In genomic region chr14:99605299-99605961, GRCh38 we compare ENCODE assay signal across 8 cellular contexts. TPM values are rescaled to one million over a fixed set of nuclear protein-coding genes. Genes with fewer than 3 reads are reported as not detected.
DNase-seq lines count a peak whose midpoint lies in the region; ATAC-seq and TF ChIP-seq lines count a peak whose summit lies in the region.

No MANE protein-coding gene starts in this region.

- peak overlapping the region; percentile 30 for H4K91ac ChIP-seq in neuronal stem cell (ENCODE audit: low read depth, low read length, poor library complexity)

- H3K27me3 ChIP-seq in KMS-11 (ENCODE audit: insufficient read depth, low read depth) (no peaks in the 10 kb centered on the region), neuronal stem cell (ENCODE audit: control insufficient read depth in 3 of 3, insufficient read depth in 3 of 3, low read depth in 1 of 3, low read length in 3 of 3) (peaks cover 0 to 23% (median 9%) of the 10 kb centered on the region in 3 experiments), suprapubic skin (peaks cover 6% of the 10 kb centered on the region)

- no peak overlapping the region for H3K4ac ChIP-seq in neuronal stem cell (ENCODE audit: low read length)

- H3K79me1 ChIP-seq in neuronal stem cell (ENCODE audit: low read depth, low read length), result peaks cover 12% of the 10 kb centered on the region

- H3K79me2 ChIP-seq in KMS-11 (ENCODE audit: insufficient read depth, low read depth), result peaks cover 8% of the 10 kb centered on the region; the same call in 1 of the 2 replicates

- H3K9ac ChIP-seq in KMS-11, result peak overlapping the region; percentile 90
- no peak overlapping the region for H3K9ac ChIP-seq in neuronal stem cell (ENCODE audit: low read depth, low read length, poor library complexity)

- TF ChIP-seq POLR2A in suprapubic skin (IDR thresholded peaks at IDR 0.05), result no peak

- no peak overlapping the region for H3K4me3 ChIP-seq in KMS-11 (IDR thresholded peaks at IDR 0.05; ENCODE audit: insufficient read depth, low read depth, low read length)
- H3K4me3 ChIP-seq in fibroblast of villous mesenchyme (ENCODE audit: low read depth, low read length), result peak overlapping the region; percentile 73
- peak overlapping the region; percentile 69 to 78 for H3K4me3 ChIP-seq in neuronal stem cell (ENCODE audit: low read length in 2 of 2)
- H3K4me3 ChIP-seq in suprapubic skin, result peak overlapping the region; percentile 77

- no peak overlapping the region for H4K8ac ChIP-seq in neuronal stem cell (ENCODE audit: low read depth, low read length)

- ATAC-seq in GM18502 (IDR thresholded peaks at IDR 0.05; ENCODE audit: poor library complexity, unreplicated experiment), result peak; percentile 40

- H3K14ac ChIP-seq in neuronal stem cell (ENCODE audit: low read length), result no peak overlapping the region

- H2AFZ ChIP-seq in KMS-11 (ENCODE audit: low read depth), result peak overlapping the region; percentile 98
- peak overlapping the region; percentile 89 for H2AFZ ChIP-seq in neuronal stem cell (ENCODE audit: low read length)

- peak overlapping the region; percentile 94 for H2BK5ac ChIP-seq in neuronal stem cell (ENCODE audit: low read length)

- H3K4me2 ChIP-seq in KMS-11, result peak overlapping the region; percentile 97
- H3K4me2 ChIP-seq in neuronal stem cell (ENCODE audit: insufficient read depth, low read length, poor library complexity, severe bottlenecking), result peak overlapping the region; percentile 97

- peak overlapping the region; percentile 84 for H3K27ac ChIP-seq in KMS-11
- no peak overlapping the region for H3K27ac ChIP-seq in neuronal stem cell (replicated peaks; ENCODE audit: low read length)
- H3K27ac ChIP-seq in suprapubic skin, result peak overlapping the region; percentile 88

- peak; percentile 72 for DNase-seq in RPMI7951 (ENCODE audit: low read depth)
- DNase-seq in activated T-helper 9 cell treated with anti-CD3 and anti-CD28 coated beads, Interleukin-2, amount 50 U/mL, for 16 hours (ENCODE audit: low read depth), result peak; percentile 75
- peak; percentile 59 for DNase-seq in fibroblast of villous mesenchyme (ENCODE audit: low read depth)
- no peak for DNase-seq in neuronal stem cell (ENCODE audit: low spot score)
- peak in 1 of 2 donors; percentile 78 for DNase-seq in suprapubic skin (ENCODE audit: low spot score in 2 of 2)
- no peak for DNase-seq in NCI-H2029 (lab: John Stamatoyannopoulos, UW)

- no CpG with 5 or more reads among the region's 38 CpGs for WGBS in neuronal stem cell (ENCODE audit: extremely low coverage in 2 of 2, insufficient read length in 2 of 2, insufficient replicate concordance in 1 of 2), 2 donors
- WGBS in suprapubic skin, result 15% methylated on average over 8 of the region's 38 CpGs

- peak overlapping the region; percentile 63 for H3K23ac ChIP-seq in neuronal stem cell (ENCODE audit: low read depth, low read length, poor library complexity)

- H2BK15ac ChIP-seq in neuronal stem cell (ENCODE audit: low read length), result peak overlapping the region; percentile 90

- no peaks in the 10 kb centered on the region for H4K20me1 ChIP-seq in KMS-11 (ENCODE audit: insufficient read depth)

- H3K9me3 ChIP-seq in neuronal stem cell (replicated peaks in 1 of 2; ENCODE audit: control insufficient read depth in 2 of 2, insufficient read depth in 1 of 2, low read depth in 1 of 2, low read length in 2 of 2) (no peaks in the 10 kb centered on the region), suprapubic skin (no peaks in the 10 kb centered on the region)

- H2AK5ac ChIP-seq in neuronal stem cell (ENCODE audit: low read depth, low read length), result peak overlapping the region; percentile 43

- TF ChIP-seq EP300 in suprapubic skin (IDR thresholded peaks at IDR 0.05), result no peak

- H3K36me3 ChIP-seq in KMS-11 (ENCODE audit: insufficient read depth), result no peaks in the 10 kb centered on the region
- peaks cover 0 to 2% of the 10 kb centered on the region in 2 donors for H3K36me3 ChIP-seq in neuronal stem cell (replicated peaks in 1 of 2; ENCODE audit: control insufficient read depth in 2 of 2, insufficient read depth in 2 of 2, low read length in 2 of 2)
- no peaks in the 10 kb centered on the region for H3K36me3 ChIP-seq in suprapubic skin

- no peak for TF ChIP-seq CTCF in KMS-11 (conservative IDR thresholded peaks at IDR 0.05; ENCODE audit: low read depth, low read length)
- TF ChIP-seq CTCF in fibroblast of villous mesenchyme (IDR thresholded peaks at IDR 0.05; ENCODE audit: insufficient read depth, low read depth, low read length), result no peak
- TF ChIP-seq CTCF in suprapubic skin (IDR thresholded peaks at IDR 0.05), result no peak

- H3K4me1 ChIP-seq in KMS-11 (ENCODE audit: low read depth, poor library complexity, severe bottlenecking), result peaks cover 32% of the 10 kb centered on the region
- H3K4me1 ChIP-seq in neuronal stem cell (ENCODE audit: control insufficient read depth in 2 of 2, insufficient read depth in 1 of 2, low read depth in 1 of 2, low read length in 2 of 2), result peaks cover 27% of the 10 kb centered on the region in 2 donors
- H3K4me1 ChIP-seq in suprapubic skin, result peaks cover 39% of the 10 kb centered on the region

- H2BK12ac ChIP-seq in neuronal stem cell (ENCODE audit: low read length), result no peak overlapping the region

- no peak overlapping the region for H2BK120ac ChIP-seq in neuronal stem cell (ENCODE audit: low read depth, low read length)

- peak overlapping the region; percentile 97 for H3K18ac ChIP-seq in neuronal stem cell (ENCODE audit: low read length)

RNA-seq across cellular contexts. Expression of gene CCDC85C, which starts 1.4 kb away (rescaled TPM):
- 3.4 and 5.8 TPM in 2 replicates for total RNA-seq in RPMI7951 (2014; rRNA removed; shearing (Covaris generic))
- 7.4 and 11.2 TPM in 2 replicates for total RNA-seq in fibroblast of villous mesenchyme
- 22.3 TPM for polyA plus RNA-seq in neuronal stem cell (2013, experiment 1 of 2)
- polyA plus RNA-seq in neuronal stem cell (2013, experiment 2 of 2), result 22.5 TPM
- total RNA-seq in suprapubic skin, result 10 to 100 TPM; 18.8 to 53.2 (median 48.0) TPM

RNA-seq across cellular contexts. Expression of gene HHIPL1, which starts 39.5 kb away (rescaled TPM):
- total RNA-seq in RPMI7951 (2014; rRNA removed; shearing (Covaris generic)), result 0.24 and 0.49 TPM in 2 replicates
- total RNA-seq in fibroblast of villous mesenchyme (3.9 TPM in 2 replicates), suprapubic skin (1 to 10 TPM in 1 of 4 donors, under 1 TPM in 3; 0.13 to 4.7 (median 0.56) TPM)
- polyA plus RNA-seq in neuronal stem cell (2013, experiment 1 of 2), result 0.67 TPM
- 0.71 TPM for polyA plus RNA-seq in neuronal stem cell (2013, experiment 2 of 2)

Comparison
In these comparisons a context has a peak if more than half of its experiments do, and no peak if none do; other contexts are left out.
1. DNase-seq: peak in RPMI7951 (single experiment), activated T-helper 9 cell treated with anti-CD3 and anti-CD28 coated beads, Interleukin-2, amount 50 U/mL, for 16 hours (single experiment) and fibroblast of villous mesenchyme (single experiment); none in neuronal stem cell (single experiment) and NCI-H2029 (single experiment).